8 cellular contexts compared by ENCODE assay signal in the genomic region with DNA sequence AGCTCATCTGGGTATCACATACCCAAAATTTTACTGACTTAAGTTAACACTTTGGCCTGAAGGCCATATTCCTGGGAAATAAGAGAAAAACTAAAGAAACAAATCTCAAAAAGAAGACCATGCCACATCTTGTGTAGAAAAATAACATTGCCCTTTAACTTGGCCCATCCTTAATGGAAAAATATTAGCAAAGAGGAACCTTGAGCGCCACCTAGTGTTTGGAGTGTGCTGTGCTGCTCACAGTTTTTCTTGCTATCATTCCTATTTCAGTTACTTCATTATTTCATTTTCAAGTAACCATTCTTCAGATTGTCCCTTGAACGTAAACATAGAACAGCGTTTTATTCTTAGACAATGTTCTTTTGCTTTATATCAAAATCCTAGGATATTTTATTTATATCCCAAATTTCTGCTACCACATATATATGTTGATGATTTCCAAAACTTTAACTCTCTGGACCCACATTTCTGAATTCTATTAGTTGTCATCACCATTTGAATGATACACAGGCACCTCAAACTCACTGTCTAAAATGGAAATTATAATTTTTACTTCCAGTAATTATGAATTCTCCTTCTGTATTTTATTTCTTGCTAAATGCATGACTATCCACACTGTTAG.
DNase-seq lines count a peak whose midpoint lies in the region; ATAC-seq and TF ChIP-seq lines count a peak whose summit lies in the region.

No MANE protein-coding gene starts in this region.

- H3K4me1 ChIP-seq in cardiac muscle cell (ENCODE audit: low read depth) = no peaks in the 10 kb centered on the region
- H3K4me1 ChIP-seq in MM.1S (ENCODE audit: low read length) = no peaks in the 10 kb centered on the region
- no peaks in the 10 kb centered on the region for H3K4me1 ChIP-seq in esophagus muscularis mucosa

- intact Hi-C loops in cardiac septum (cut with DNase I) (no loop called here), esophagus muscularis mucosa (cut with DNase I) (no loop called here)

- H3K36me3 ChIP-seq in cardiac muscle cell = no peaks in the 10 kb centered on the region
- H3K36me3 ChIP-seq in H7 (replicated peaks; ENCODE audit: control insufficient read depth, insufficient read depth, low read length) = no peaks in the 10 kb centered on the region
- H3K36me3 ChIP-seq in MM.1S (replicated peaks; ENCODE audit: insufficient read depth, low read length) = no peaks in the 10 kb centered on the region
- H3K36me3 ChIP-seq in esophagus muscularis mucosa = no peaks in the 10 kb centered on the region

- H3K4me3 ChIP-seq in cardiac muscle cell = no peak overlapping the region
- H3K4me3 ChIP-seq in H7 (ENCODE audit: insufficient read depth, low read depth, low read length) = no peak overlapping the region
- H3K4me3 ChIP-seq in MM.1S (ENCODE audit: low read length) = no peak overlapping the region
- no peak overlapping the region for H3K4me3 ChIP-seq in esophagus muscularis mucosa

- no peak for ATAC-seq in HG03439 (IDR thresholded peaks at IDR 0.05; ENCODE audit: unreplicated experiment)

- H3K4me3 Mint-ChIP-seq in neural crest cell = no peak overlapping the region

- H3K9me3 ChIP-seq in cardiac muscle cell (ENCODE audit: low read depth) (no peaks in the 10 kb centered on the region), MM.1S (replicated peaks; ENCODE audit: insufficient read depth, low read length) (no peaks in the 10 kb centered on the region), esophagus muscularis mucosa (no peaks in the 10 kb centered on the region)

- no peak overlapping the region for H3K27ac ChIP-seq in cardiac muscle cell
- no peak overlapping the region for H3K27ac ChIP-seq in MM.1S (ENCODE audit: low read length)
- H3K27ac ChIP-seq in esophagus muscularis mucosa (replicated peaks in 1 of 4) = no peak overlapping the region

- no peaks in the 10 kb centered on the region for H3K79me2 ChIP-seq in MM.1S (ENCODE audit: low read length)

- H3K27me3 ChIP-seq in cardiac muscle cell (no peaks in the 10 kb centered on the region), H7 (ENCODE audit: control insufficient read depth, insufficient read depth, low read length) (no peaks in the 10 kb centered on the region), MM.1S (replicated peaks; ENCODE audit: insufficient read depth, low read length) (no peaks in the 10 kb centered on the region), esophagus muscularis mucosa (no peaks in the 10 kb centered on the region)

- TF ChIP-seq POLR2A in esophagus muscularis mucosa (IDR thresholded peaks at IDR 0.05; ENCODE audit: low read depth) = no peak

- H3K27ac Mint-ChIP-seq in neural crest cell (ENCODE audit: unreplicated experiment) = no peak overlapping the region

- no peaks in the 10 kb centered on the region for H4K20me1 ChIP-seq in MM.1S (ENCODE audit: insufficient read depth, low read length)

- H3K9ac ChIP-seq in MM.1S (ENCODE audit: low read length) = no peak overlapping the region

- TF ChIP-seq CTCF in cardiac muscle cell (IDR thresholded peaks at IDR 0.05; ENCODE audit: low read depth, low read length) (peak; percentile 88), MM.1S (IDR thresholded peaks at IDR 0.05; ENCODE audit: low read length) (peak; percentile 93), esophagus muscularis mucosa (IDR thresholded peaks at IDR 0.05) (peak; percentile 55 to 95 (median 86)), neural crest cell (conservative IDR thresholded peaks at IDR 0.05) (peak; percentile 96)

- H3K27me3 Mint-ChIP-seq in neural crest cell (ENCODE audit: low read depth) = no peaks in the 10 kb centered on the region

- H3K9me2 ChIP-seq in MM.1S (replicated peaks; ENCODE audit: insufficient read depth, low read length) = no peaks in the 10 kb centered on the region

- no peaks in the 10 kb centered on the region for H3K4me1 Mint-ChIP-seq in neural crest cell

- WGBS in esophagus muscularis mucosa = 12% methylated on average over 3 of the region's 3 CpGs

- H3K9me3 Mint-ChIP-seq in neural crest cell = no peaks in the 10 kb centered on the region

- H2AFZ ChIP-seq in MM.1S (ENCODE audit: low read length) = no peak overlapping the region

- TF ChIP-seq EP300 in esophagus muscularis mucosa (IDR thresholded peaks at IDR 0.05) = no peak

- H3K4me2 ChIP-seq in MM.1S (ENCODE audit: low read depth, low read length) = no peak overlapping the region

- DNase-seq in cardiac muscle cell (ENCODE audit: low read depth in 1 of 2, low spot score in 1 of 2) = peak; percentile 66 to 80
- DNase-seq in cardiac septum (ENCODE audit: low spot score) = no peak
- peak; percentile 13 for DNase-seq in H7
- DNase-seq in MM.1S = peak; percentile 66
- DNase-seq in SKM-1 treated with dmso at 0.1 percent for 144 hours (lab: John Stamatoyannopoulos, UW; ENCODE audit: unreplicated experiment) = peak; percentile 35
- DNase-seq in esophagus muscularis mucosa (ENCODE audit: extremely low spot score) = no peak
- DNase-seq in neural crest cell (ENCODE audit: low read depth, low spot score) = peak; percentile 74

- no peaks in the 10 kb centered on the region for H3K36me3 Mint-ChIP-seq in neural crest cell (ENCODE audit: low read depth)

- H3F3A ChIP-seq in MM.1S (ENCODE audit: insufficient read depth, low read length) = no peaks in the 10 kb centered on the region

Comparison
In these comparisons a context has a peak if more than half of its experiments do, and no peak if none do; other contexts are left out.
1. DNase-seq: peak in cardiac muscle cell (2 of 2), H7 (single experiment), MM.1S (single experiment), SKM-1 treated with dmso at 0.1 percent for 144 hours (single experiment) and neural crest cell (single experiment); none in cardiac septum (single experiment) and esophagus muscularis mucosa (single experiment).
2. Peak in every context shown above with its lines, with median percentiles within 50 percentile points of each other: CTCF ChIP-seq.